In the genomic region with DNA sequence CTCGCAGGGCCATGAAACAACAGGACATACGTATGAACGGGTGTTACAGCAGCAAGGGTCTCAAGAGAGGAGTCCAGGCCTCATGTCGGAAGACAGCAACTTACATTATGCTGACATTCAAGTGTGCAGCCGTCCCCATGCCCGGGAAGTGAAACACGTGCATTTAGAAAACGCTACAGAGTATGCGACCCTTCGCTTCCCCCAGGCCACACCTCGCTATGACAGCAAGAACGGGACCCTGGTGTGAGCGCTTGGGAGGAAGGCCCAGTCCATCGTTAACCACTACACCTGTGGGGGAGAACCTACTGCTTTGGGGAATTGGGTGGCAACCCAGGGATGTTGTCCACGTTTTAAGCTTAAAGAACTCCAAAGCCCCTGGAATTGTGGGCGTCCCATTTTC, we compare ENCODE assay signal across 1 cellular context.
TF ChIP-seq lines count a peak whose summit lies in the region.

No MANE protein-coding gene starts in this region.

TF ChIP-seq in HepG2, 621 proteins besides CTCF, POLR2A, EP300 and RAD21:
- TF ChIP-seq ZNF558 (CRISPR knock-in tag; IDR thresholded peaks at IDR 0.05; ENCODE audit: borderline replicate concordance) (0 out of 2 replicates have a peak, but pooled peaks have one; percentile 17), ZNF839 (CRISPR knock-in tag; IDR thresholded peaks at IDR 0.05; ENCODE audit: borderline replicate concordance) (no peak), ZBTB38 (CRISPR knock-in tag; IDR thresholded peaks at IDR 0.05) (peak; percentile 54; the same call in 1 of the 2 replicates)
